In the genomic region with DNA sequence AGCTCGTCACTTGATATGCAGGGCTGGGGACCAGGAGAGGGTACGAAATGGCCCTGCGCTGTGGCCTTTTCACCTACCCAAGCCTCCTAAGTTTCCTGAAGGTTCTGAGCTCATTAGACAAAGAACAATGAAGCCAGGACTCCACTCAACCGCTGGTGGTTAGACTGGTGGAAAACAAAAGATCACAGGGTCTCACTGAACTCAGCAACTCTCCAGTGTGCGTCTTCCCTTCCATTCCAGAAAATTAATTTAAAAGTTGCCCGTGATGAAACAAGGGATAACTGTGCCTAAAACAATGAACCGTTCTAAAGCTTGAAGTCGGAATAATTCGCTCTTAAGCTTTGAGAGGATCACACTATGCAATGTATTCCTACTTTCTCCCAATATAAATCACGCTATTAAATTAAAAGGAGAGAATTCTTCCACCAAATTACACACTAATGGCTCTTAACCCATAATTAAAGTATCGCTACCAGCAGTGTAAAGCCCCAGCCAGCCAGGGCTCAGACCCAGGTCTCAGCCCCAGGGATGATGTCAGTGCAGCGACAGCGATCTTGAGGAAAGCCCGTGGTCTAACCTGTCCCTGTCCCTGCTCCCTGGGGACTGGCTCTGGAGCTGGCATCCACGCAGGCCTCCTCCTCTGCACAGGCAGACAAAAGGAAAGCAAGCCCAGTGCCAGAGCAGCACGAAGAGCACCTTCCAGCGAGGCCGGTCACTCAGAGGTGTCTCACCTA, we compare ENCODE assay signal across 9 cellular contexts. TPM values are rescaled to one million over a fixed set of nuclear protein-coding genes. Genes with fewer than 3 reads are reported as not detected.
DNase-seq lines count a peak whose midpoint lies in the region; ATAC-seq and TF ChIP-seq lines count a peak whose summit lies in the region.
"Had no signal": no experiment of that assay in that cellular context is flagged by ENCODE, and none has a peak within 500 bp of the region (broad histone marks: within the 10 kb centered on the region; RNA-seq: fewer than 3 reads in every experiment).

No MANE protein-coding gene starts in this region.

- peaks cover 96% of the 10 kb centered on the region for H3K79me2 ChIP-seq in Loucy (ENCODE audit: insufficient read depth, low read length)

- peak overlapping the region; percentile 97 for H3K4me2 ChIP-seq in Loucy (ENCODE audit: low read depth, low read length, poor library complexity, severe bottlenecking)
- H3K4me2 ChIP-seq: KMS-11 had no signal

- peak overlapping the region; percentile 38 for H3K4me3 Mint-ChIP-seq in activated naive CD8-positive, alpha-beta T cell treated with anti-CD3 and anti-CD28 coated beads for 36 hours

- H3F3A ChIP-seq in Loucy (ENCODE audit: low read depth), result peaks cover 5% of the 10 kb centered on the region; the same call in 1 of the 2 replicates

- no peaks in the 10 kb centered on the region for H3K9me3 ChIP-seq in Loucy (ENCODE audit: insufficient read depth, low read depth, low read length)
- H3K9me3 ChIP-seq in right atrium auricular region, result no peaks in the 10 kb centered on the region

- H3K4me1 ChIP-seq in Loucy (ENCODE audit: insufficient read depth, low read length, poor library complexity, severe bottlenecking) (peaks cover 60% of the 10 kb centered on the region), right atrium auricular region (peaks cover 0 to 75% of the 10 kb centered on the region in 2 donors)

- peak overlapping the region; percentile 67 for H3K9ac ChIP-seq in Loucy (ENCODE audit: low read depth, low read length, poor library complexity, severe bottlenecking)
- H3K9ac ChIP-seq: KMS-11 had no signal

- H2AFZ ChIP-seq in Loucy (ENCODE audit: low read length), result no peak overlapping the region

- ATAC-seq in HG02798 (IDR thresholded peaks at IDR 0.05; ENCODE audit: poor library complexity, unreplicated experiment), result no peak
- no peak for ATAC-seq in GM21447 (IDR thresholded peaks at IDR 0.05; ENCODE audit: unreplicated experiment)

- H3K27ac ChIP-seq in right atrium auricular region (peak overlapping the region; percentile 91 to 95), skin epidermis (peak overlapping the region in 20 of 21 experiments; percentile 17 to 96 (median 68))
- H3K27ac ChIP-seq: KMS-11 had no signal

- H3K4me3 ChIP-seq in Loucy (ENCODE audit: low read length, poor library complexity, severe bottlenecking) (peak overlapping the region; percentile 85), right atrium auricular region (peak overlapping the region in 1 of 2 donors; percentile 36), skin epidermis (peak overlapping the region in 2 of 7 experiments; percentile 2 to 9)

- no peak overlapping the region for H3K27ac Mint-ChIP-seq in activated naive CD8-positive, alpha-beta T cell treated with anti-CD3 and anti-CD28 coated beads for 36 hours

- peaks cover 31% of the 10 kb centered on the region for H3K36me3 Mint-ChIP-seq in activated naive CD8-positive, alpha-beta T cell treated with anti-CD3 and anti-CD28 coated beads for 36 hours

- no peaks in the 10 kb centered on the region for H3K9me3 Mint-ChIP-seq in activated naive CD8-positive, alpha-beta T cell treated with anti-CD3 and anti-CD28 coated beads for 36 hours

- H3K27me3 ChIP-seq in Loucy (ENCODE audit: insufficient read depth, low read length, poor library complexity, severe bottlenecking) (peaks cover 7% of the 10 kb centered on the region), right atrium auricular region (no peaks in the 10 kb centered on the region)

- H3K27me3 Mint-ChIP-seq in activated naive CD8-positive, alpha-beta T cell treated with anti-CD3 and anti-CD28 coated beads for 36 hours, result no peaks in the 10 kb centered on the region

- peaks cover 66% of the 10 kb centered on the region for H3K4me1 Mint-ChIP-seq in activated naive CD8-positive, alpha-beta T cell treated with anti-CD3 and anti-CD28 coated beads for 36 hours

- no peaks in the 10 kb centered on the region for H3K9me2 ChIP-seq in Loucy (replicated peaks; ENCODE audit: low read depth, low read length)

- no peak for DNase-seq in activated naive CD8-positive, alpha-beta T cell treated with anti-CD3 and anti-CD28 coated beads for 36 hours
- DNase-seq in right atrium auricular region (ENCODE audit: low spot score) (no peak), NCI-H1930 (lab: John Stamatoyannopoulos, UW) (no peak)
- no peak for DNase-seq in central memory CD4-positive, alpha-beta T cell

- H3K36me3 ChIP-seq in Loucy (ENCODE audit: insufficient read depth, low read length) (0 out of 2 replicates have a peak, but pooled peaks cover 3% of the 10 kb centered on the region), right atrium auricular region (no peaks in the 10 kb centered on the region)

- peaks cover 84% of the 10 kb centered on the region for H4K20me1 ChIP-seq in Loucy (ENCODE audit: insufficient read depth, low read length, poor library complexity, severe bottlenecking)

- TF ChIP-seq CTCF in Loucy (conservative IDR thresholded peaks at IDR 0.05; ENCODE audit: low read length), result no peak
- no peak for TF ChIP-seq CTCF in right atrium auricular region (IDR thresholded peaks at IDR 0.05)

RNA-seq across cellular contexts. Expression of a gene that starts 4.9 kb away (rescaled TPM):
- 10 to 100 TPM; 44.0 to 44.8 TPM for total RNA-seq in activated naive CD8-positive, alpha-beta T cell treated with anti-CD3 and anti-CD28 coated beads for 36 hours
- 10 to 100 TPM; 30.2 to 64.6 TPM for total RNA-seq in right atrium auricular region
